ENCODE assay signal across 25 cellular contexts in the genomic region with DNA sequence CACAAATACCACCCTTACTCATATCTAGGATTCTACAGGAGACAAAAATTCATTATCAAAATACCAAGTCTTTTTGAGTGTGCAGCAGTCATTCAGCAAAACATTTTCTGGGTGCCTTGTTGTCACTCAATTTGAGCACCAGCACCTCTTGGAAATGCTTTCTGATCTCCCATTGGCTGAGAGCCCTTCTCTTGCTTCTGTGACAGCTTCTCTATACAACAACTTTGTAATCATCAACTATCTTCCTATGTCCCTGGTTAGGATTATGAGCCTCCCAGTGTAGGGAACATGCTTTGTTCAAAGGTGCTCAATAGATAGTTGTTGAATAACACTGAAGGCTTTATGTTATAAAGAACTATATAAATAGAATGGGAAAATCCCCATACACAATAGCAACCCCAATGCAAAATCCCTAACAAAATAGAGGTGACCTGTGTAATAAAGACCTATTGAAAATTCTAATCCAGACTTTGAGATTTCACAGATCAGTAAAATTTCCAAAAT. TPM values are rescaled to one million over a fixed set of nuclear protein-coding genes. Genes with fewer than 3 reads are reported as not detected.
DNase-seq lines count a peak whose midpoint lies in the region; ATAC-seq and FAIRE-seq lines count a peak whose summit lies in the region.
"Had no signal": no experiment of that assay in that cellular context is flagged by ENCODE, and none has a peak within 500 bp of the region (broad histone marks: within the 10 kb centered on the region; RNA-seq: fewer than 3 reads in every experiment).

No MANE protein-coding gene starts in this region.

- peak overlapping the region; percentile 10 for H3K27ac Mint-ChIP-seq in activated naive CD8-positive, alpha-beta T cell
- H3K27ac Mint-ChIP-seq in activated naive CD8-positive, alpha-beta T cell treated with anti-CD3 and anti-CD28 coated beads for 36 hours: no peak overlapping the region
- H3K27ac Mint-ChIP-seq in stimulated activated naive B cell treated with anti-CD40 and anti-IgM and Interleukin-4, amounts not matched to agents 10 μg/mL and 1 μg/mL and 100 μg/mL, for 72 hours: no peak overlapping the region
- H3K27ac Mint-ChIP-seq: CD14-positive monocyte; CD4-positive, alpha-beta T cell; CD8-positive, alpha-beta memory T cell; GM23338; HFFc6 had no signal

- H3K9me3 Mint-ChIP-seq in activated naive CD8-positive, alpha-beta T cell (ENCODE audit: low read depth): no peaks in the 10 kb centered on the region
- no peaks in the 10 kb centered on the region for H3K9me3 Mint-ChIP-seq in activated naive CD8-positive, alpha-beta T cell treated with anti-CD3 and anti-CD28 coated beads for 36 hours
- H3K9me3 Mint-ChIP-seq in stimulated activated naive B cell treated with anti-CD40 and anti-IgM and Interleukin-4, amounts not matched to agents 10 μg/mL and 1 μg/mL and 100 μg/mL, for 72 hours: no peaks in the 10 kb centered on the region
- H3K9me3 Mint-ChIP-seq: CD4-positive, alpha-beta T cell; CD8-positive, alpha-beta memory T cell; GM23338; H9; HFFc6 had no signal

- no peak for DNase-seq in activated naive CD8-positive, alpha-beta T cell treated with anti-CD3 and anti-CD28 coated beads for 36 hours
- DNase-seq in GM18507 (ENCODE audit: extremely low spot score, insufficient read length, low read depth): no peak
- DNase-seq in SK-MEL-5 (ENCODE audit: low read depth, low spot score): peak; percentile 36
- DNase-seq in stimulated activated naive B cell treated with anti-CD40 and anti-IgM and Interleukin-4, amounts not matched to agents 10 μg/mL and 1 μg/mL and 100 μg/mL, for 72 hours: no peak
- no peak for DNase-seq in cerebellar cortex (ENCODE audit: low spot score)
- DNase-seq: 8988T; ACHN; AML-193; BE2C; CD4-positive, alpha-beta T cell; CD8-positive, alpha-beta memory T cell; DMS 273 treated with DMSO at 0.1 percent for 48 hours; DMS79; EL; GDM1; H9; HFFc6 had no signal

- in situ Hi-C loops in SK-MEL-5 (cut with HindIII; ENCODE audit: low pct_unique_long_range_greater_than_20kb, low sequenced_read_pairs): no loop called here

- FAIRE-seq in GM18507 (lab: Jason Lieb, UNC): peak; percentile 41
- FAIRE-seq: A549, D721Med, GM12878, GM19239 had no signal

- no peak overlapping the region for H3K4me3 Mint-ChIP-seq in activated naive CD8-positive, alpha-beta T cell
- H3K4me3 Mint-ChIP-seq in activated naive CD8-positive, alpha-beta T cell treated with anti-CD3 and anti-CD28 coated beads for 36 hours: no peak overlapping the region
- H3K4me3 Mint-ChIP-seq in stimulated activated naive B cell treated with anti-CD40 and anti-IgM and Interleukin-4, amounts not matched to agents 10 μg/mL and 1 μg/mL and 100 μg/mL, for 72 hours: peak overlapping the region in 1 of 2 donors; percentile 19
- H3K4me3 Mint-ChIP-seq: CD14-positive monocyte; CD4-positive, alpha-beta T cell; CD8-positive, alpha-beta memory T cell; GM23338; H9; HFFc6 had no signal

- no peaks in the 10 kb centered on the region for H3K36me3 Mint-ChIP-seq in activated naive CD8-positive, alpha-beta T cell
- H3K36me3 Mint-ChIP-seq in activated naive CD8-positive, alpha-beta T cell treated with anti-CD3 and anti-CD28 coated beads for 36 hours: no peaks in the 10 kb centered on the region
- peaks cover 2 to 12% of the 10 kb centered on the region in 2 donors for H3K36me3 Mint-ChIP-seq in stimulated activated naive B cell treated with anti-CD40 and anti-IgM and Interleukin-4, amounts not matched to agents 10 μg/mL and 1 μg/mL and 100 μg/mL, for 72 hours

- no peaks in the 10 kb centered on the region for H3K27me3 Mint-ChIP-seq in activated naive CD8-positive, alpha-beta T cell
- no peaks in the 10 kb centered on the region for H3K27me3 Mint-ChIP-seq in activated naive CD8-positive, alpha-beta T cell treated with anti-CD3 and anti-CD28 coated beads for 36 hours
- no peaks in the 10 kb centered on the region for H3K27me3 Mint-ChIP-seq in stimulated activated naive B cell treated with anti-CD40 and anti-IgM and Interleukin-4, amounts not matched to agents 10 μg/mL and 1 μg/mL and 100 μg/mL, for 72 hours
- H3K27me3 Mint-ChIP-seq: CD4-positive, alpha-beta T cell; CD8-positive, alpha-beta memory T cell had no signal

- H3K4me1 Mint-ChIP-seq in activated naive CD8-positive, alpha-beta T cell (ENCODE audit: low read depth): no peaks in the 10 kb centered on the region
- no peaks in the 10 kb centered on the region for H3K4me1 Mint-ChIP-seq in activated naive CD8-positive, alpha-beta T cell treated with anti-CD3 and anti-CD28 coated beads for 36 hours
- peaks cover 14 to 39% of the 10 kb centered on the region in 2 donors for H3K4me1 Mint-ChIP-seq in stimulated activated naive B cell treated with anti-CD40 and anti-IgM and Interleukin-4, amounts not matched to agents 10 μg/mL and 1 μg/mL and 100 μg/mL, for 72 hours
- H3K4me1 Mint-ChIP-seq: CD14-positive monocyte; CD8-positive, alpha-beta memory T cell had no signal

- ATAC-seq in stimulated activated naive B cell treated with anti-CD40 and anti-IgM and Interleukin-4, amounts not matched to agents 10 μg/mL and 1 μg/mL and 100 μg/mL, for 72 hours (replicated peaks): peak; percentile 49 to 59
- no peak for ATAC-seq in GM18511 (IDR thresholded peaks at IDR 0.05; ENCODE audit: unreplicated experiment)
- ATAC-seq: A549, GM12878, GM23338 had no signal

RNA-seq across cellular contexts. Expression of a gene that starts 10.3 kb away (rescaled TPM):
- 10 to 100 TPM; 16.7 to 18.7 TPM for total RNA-seq in activated naive CD8-positive, alpha-beta T cell treated with anti-CD3 and anti-CD28 coated beads for 36 hours
- total RNA-seq in SK-MEL-5 (2014; rRNA removed; shearing (Covaris generic)): 48.8 and 50.4 TPM in 2 replicates
- 27.3 and 44.3 TPM in 2 replicates for polyA plus RNA-seq in SK-MEL-5 (2015; cell fraction: cytosol; rRNA removed)
- polyA plus RNA-seq in SK-MEL-5 (2015; cell fraction: nucleus; rRNA removed): 23.9 and 34.0 TPM in 2 replicates

RNA-seq across cellular contexts. Expression of a gene that starts 59.8 kb away (rescaled TPM):
- total RNA-seq in activated naive CD8-positive, alpha-beta T cell treated with anti-CD3 and anti-CD28 coated beads for 36 hours: 10 to 100 TPM; 42.4 to 42.7 TPM
- total RNA-seq in SK-MEL-5 (2014; rRNA removed; shearing (Covaris generic)): 8.1 and 8.9 TPM in 2 replicates
- polyA plus RNA-seq in SK-MEL-5 (2015; cell fraction: cytosol; rRNA removed): 3.0 and 5.1 TPM in 2 replicates
- 2.3 and 5.2 TPM in 2 replicates for polyA plus RNA-seq in SK-MEL-5 (2015; cell fraction: nucleus; rRNA removed)
- total RNA-seq: GM23338, H9 had no signal
- polyA plus RNA-seq: A549 had no signal
